ENCODE assay signal across 8 cellular contexts in the genomic region with DNA sequence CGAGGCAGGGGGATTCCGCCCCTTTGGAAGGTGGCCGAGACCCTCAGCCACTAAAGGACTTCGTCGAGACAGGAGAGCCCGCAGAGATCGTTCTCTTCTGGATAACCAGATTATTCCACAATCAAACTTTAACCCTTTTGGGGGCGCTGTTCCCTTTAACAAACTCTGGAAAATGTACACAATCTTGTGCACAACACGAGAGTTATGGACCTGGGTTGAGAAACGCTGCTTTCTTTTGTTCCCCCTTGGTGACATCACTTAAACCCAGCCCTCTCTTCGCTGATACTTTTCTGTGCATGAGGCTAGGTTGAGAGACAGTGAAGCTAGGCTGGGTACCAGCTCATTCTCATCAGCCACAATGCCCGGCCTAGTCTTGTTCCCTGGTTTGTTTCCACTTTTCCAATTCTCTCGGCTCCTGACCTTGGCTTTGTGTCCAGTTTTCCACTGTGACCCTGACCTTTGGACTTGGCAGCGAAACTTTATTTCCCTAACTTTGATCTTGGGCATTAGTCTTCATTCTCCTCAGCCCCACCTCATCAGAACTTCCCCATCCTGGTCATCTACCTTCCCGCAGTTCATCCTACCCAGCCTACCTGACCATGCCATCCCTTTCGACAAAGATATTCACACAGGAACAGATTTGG. TPM values are rescaled to one million over a fixed set of nuclear protein-coding genes. Genes with fewer than 3 reads are reported as not detected.
A peak's percentile ranks its signal among the peaks of the same experiment; 100 is the strongest.
DNase-seq lines count a peak whose midpoint lies in the region; ATAC-seq, FAIRE-seq and TF ChIP-seq lines count a peak whose summit lies in the region.

No MANE protein-coding gene starts in this region.

- H3K4me2 ChIP-seq in MM.1S (ENCODE audit: low read depth, low read length) = peak overlapping the region; percentile 73

- peak overlapping the region; percentile 95 for H3K9ac ChIP-seq in MM.1S (ENCODE audit: low read length)

- H3K4me3 ChIP-seq in MM.1S (ENCODE audit: low read length) = peak overlapping the region; percentile 95
- peak overlapping the region; percentile 84 for H3K4me3 ChIP-seq in kidney epithelial cell (ENCODE audit: low read depth, low read length)

- intact Hi-C loops in activated CD4-positive, alpha-beta T cell treated with anti-CD3 and anti-CD28 coated beads for 36 hours (cut with DNase I, micrococcal nuclease) = loop anchor here (1.0 to 10.0 kb wide), 7 partner anchors 42 to 1210 kb away; a partner anchor contains a TSS

- no peaks in the 10 kb centered on the region for H3K9me3 Mint-ChIP-seq in activated CD4-positive, alpha-beta T cell treated with anti-CD3 and anti-CD28 coated beads for 36 hours (ENCODE audit: low read depth)
- H3K9me3 Mint-ChIP-seq in stimulated activated memory B cell treated with anti-CD40 and anti-IgM and Interleukin-4, amounts not matched to agents 10 μg/mL and 1 μg/mL and 100 μg/mL, for 72 hours = no peaks in the 10 kb centered on the region

- H3K9me2 ChIP-seq in MM.1S (replicated peaks; ENCODE audit: insufficient read depth, low read length) = no peaks in the 10 kb centered on the region

- peak overlapping the region; percentile 92 for H3K27ac ChIP-seq in MM.1S (ENCODE audit: low read length)

- TF ChIP-seq POLR2A in H54 (IDR thresholded peaks at IDR 0.05; ENCODE audit: low read depth, low read length) = no peak

- CTCF ChIA-PET in activated CD4-positive, alpha-beta T cell treated with anti-CD3 and anti-CD28 coated beads for 36 hours (lab: Charles Lee) = interaction anchor here (0.5 to 4.0 kb wide), 9 partner anchors 10 to 426 kb away, joined by 3 to 14 read pairs (median 4); no protein-coding TSS in a partner anchor

- peaks cover 16% of the 10 kb centered on the region for H3F3A ChIP-seq in MM.1S (ENCODE audit: insufficient read depth, low read length)

- POLR2A ChIA-PET in activated CD4-positive, alpha-beta T cell treated with anti-CD3 and anti-CD28 coated beads for 36 hours (lab: Charles Lee) = interaction anchor here (0.6 kb wide), 1 partner anchor 10 kb away, joined by 3 read pairs; no protein-coding TSS in a partner anchor

- peaks cover 41% of the 10 kb centered on the region for H3K79me2 ChIP-seq in MM.1S (ENCODE audit: low read length)

- TF ChIP-seq CTCF in MM.1S (IDR thresholded peaks at IDR 0.05; ENCODE audit: low read length) (peak; percentile 56), kidney epithelial cell (IDR thresholded peaks at IDR 0.05; ENCODE audit: insufficient read depth, low read length, poor library complexity, severe bottlenecking) (peak; percentile 49)

- H3K4me3 Mint-ChIP-seq in activated CD4-positive, alpha-beta T cell treated with anti-CD3 and anti-CD28 coated beads for 36 hours = peak overlapping the region; percentile 97
- peak overlapping the region; percentile 88 for H3K4me3 Mint-ChIP-seq in stimulated activated memory B cell treated with anti-CD40 and anti-IgM and Interleukin-4, amounts not matched to agents 10 μg/mL and 1 μg/mL and 100 μg/mL, for 72 hours

- H3K27me3 ChIP-seq in MM.1S (replicated peaks; ENCODE audit: insufficient read depth, low read length) (no peaks in the 10 kb centered on the region), kidney epithelial cell (ENCODE audit: control insufficient read depth, insufficient read depth, low read length) (no peaks in the 10 kb centered on the region)

- H3K9me3 ChIP-seq in MM.1S (replicated peaks; ENCODE audit: insufficient read depth, low read length) = no peaks in the 10 kb centered on the region

- DNase-seq in activated CD4-positive, alpha-beta T cell treated with anti-CD3 and anti-CD28 coated beads for 36 hours = no peak
- DNase-seq in activated CD4-positive, alpha-beta T cell treated with anti-CD3 and anti-CD28 coated beads for 1 hour = no peak
- peak; percentile 41 for DNase-seq in H54 (ENCODE audit: insufficient read length, low spot score)
- DNase-seq in MM.1S = peak; percentile 83
- DNase-seq in SHP77 treated with DMSO at 0.1 percent for 48 hours (lab: John Stamatoyannopoulos, UW) = peak; percentile 38
- DNase-seq in cerebellar cortex (ENCODE audit: low spot score) = peak; percentile 91
- peak; percentile 48 for DNase-seq in kidney epithelial cell (ENCODE audit: low read depth)

- peaks cover 2% of the 10 kb centered on the region; the same call in 1 of the 2 replicates for H4K20me1 ChIP-seq in MM.1S (ENCODE audit: insufficient read depth, low read length)

- peak; percentile 43 for ATAC-seq in activated CD4-positive, alpha-beta T cell treated with anti-CD3 and anti-CD28 coated beads for 36 hours
- ATAC-seq in stimulated activated memory B cell treated with anti-CD40 and anti-IgM and Interleukin-4, amounts not matched to agents 10 μg/mL and 1 μg/mL and 100 μg/mL, for 72 hours = peak; percentile 25

- H2AFZ ChIP-seq in MM.1S (ENCODE audit: low read length) = peak overlapping the region; percentile 92

- peak overlapping the region; percentile 93 for H3K27ac Mint-ChIP-seq in activated CD4-positive, alpha-beta T cell treated with anti-CD3 and anti-CD28 coated beads for 36 hours
- peak overlapping the region; percentile 91 for H3K27ac Mint-ChIP-seq in stimulated activated memory B cell treated with anti-CD40 and anti-IgM and Interleukin-4, amounts not matched to agents 10 μg/mL and 1 μg/mL and 100 μg/mL, for 72 hours

- peaks cover 56% of the 10 kb centered on the region for H3K4me1 Mint-ChIP-seq in activated CD4-positive, alpha-beta T cell treated with anti-CD3 and anti-CD28 coated beads for 36 hours
- peaks cover 44% of the 10 kb centered on the region for H3K4me1 Mint-ChIP-seq in stimulated activated memory B cell treated with anti-CD40 and anti-IgM and Interleukin-4, amounts not matched to agents 10 μg/mL and 1 μg/mL and 100 μg/mL, for 72 hours

- FAIRE-seq in H54 (lab: Jason Lieb, UNC) = no peak

- no peaks in the 10 kb centered on the region for H3K36me3 ChIP-seq in MM.1S (replicated peaks; ENCODE audit: insufficient read depth, low read length)
- no peaks in the 10 kb centered on the region for H3K36me3 ChIP-seq in kidney epithelial cell (ENCODE audit: control insufficient read depth, insufficient read depth, low read length)

- peaks cover 13% of the 10 kb centered on the region for H3K4me1 ChIP-seq in MM.1S (ENCODE audit: low read length)

- peaks cover 28% of the 10 kb centered on the region for H3K36me3 Mint-ChIP-seq in activated CD4-positive, alpha-beta T cell treated with anti-CD3 and anti-CD28 coated beads for 36 hours (ENCODE audit: low read depth)
- H3K36me3 Mint-ChIP-seq in stimulated activated memory B cell treated with anti-CD40 and anti-IgM and Interleukin-4, amounts not matched to agents 10 μg/mL and 1 μg/mL and 100 μg/mL, for 72 hours = peaks cover 19% of the 10 kb centered on the region

- no peaks in the 10 kb centered on the region for H3K27me3 Mint-ChIP-seq in activated CD4-positive, alpha-beta T cell treated with anti-CD3 and anti-CD28 coated beads for 36 hours
- no peaks in the 10 kb centered on the region for H3K27me3 Mint-ChIP-seq in stimulated activated memory B cell treated with anti-CD40 and anti-IgM and Interleukin-4, amounts not matched to agents 10 μg/mL and 1 μg/mL and 100 μg/mL, for 72 hours

RNA-seq across cellular contexts. Expression of a gene that starts 0.8 kb away (rescaled TPM):
- 10 to 100 TPM; 58.0 to 70.8 TPM for total RNA-seq in activated CD4-positive, alpha-beta T cell treated with anti-CD3 and anti-CD28 coated beads for 36 hours
- 33.9 and 50.2 TPM in 2 replicates for total RNA-seq in kidney epithelial cell

Comparison
In these comparisons a context has a peak if more than half of its experiments do, and no peak if none do; other contexts are left out.
1. DNase-seq: peak in H54 (single experiment), MM.1S (single experiment), SHP77 treated with DMSO at 0.1 percent for 48 hours (single experiment), cerebellar cortex (single experiment) and kidney epithelial cell (single experiment); none in activated CD4-positive, alpha-beta T cell treated with anti-CD3 and anti-CD28 coated beads for 36 hours (single experiment) and activated CD4-positive, alpha-beta T cell treated with anti-CD3 and anti-CD28 coated beads for 1 hour (single experiment).